ENCODE assay signal across 20 cellular contexts in genomic region chr5:169242175-169242848, GRCh38. TPM values are rescaled to one million over a fixed set of nuclear protein-coding genes. Genes with fewer than 3 reads are reported as not detected.
"Had no signal": no experiment of that assay in that cellular context is flagged by ENCODE, and none has a peak within 500 bp of the region (broad histone marks: within the 10 kb centered on the region; RNA-seq: fewer than 3 reads in every experiment).

No MANE protein-coding gene starts in this region.

- H3K27me3 ChIP-seq: adrenal gland, colonic mucosa, gastrocnemius medialis, neural progenitor cell, sigmoid colon, stomach, transverse colon, uterus had no signal

- DNase-seq: activated B cell treated with CpG ODN at 0.5 μM for 24 hours; activated CD4-positive, alpha-beta T cell treated with anti-CD3 and anti-CD28 coated beads for 36 hours; activated CD4-positive, alpha-beta T cell treated with anti-CD3 and anti-CD28 coated beads, Interleukin-2, amount 50 U/mL, for 48 hours; activated CD8-positive, alpha-beta memory T cell treated with anti-CD3 and anti-CD28 coated beads, Interleukin-2, amount 50 U/mL, for 48 hours; activated naive CD4-positive, alpha-beta T cell; activated T-cell treated with anti-CD3 and anti-CD28 coated beads, Interleukin-2, amount 50 U/mL, for 4 hours; adrenal gland; colonic mucosa; gastrocnemius medialis; hypothalamus; left ventricle myocardium superior; mammary epithelial cell; naive thymus-derived CD8-positive, alpha-beta T cell; sigmoid colon; stimulated activated CD4-positive, alpha-beta T cell treated with anti-CD3 and anti-CD28 coated beads, Interleukin-15, amount 100 ng/mL, for 24 hours; stomach; transverse colon; uterus had no signal

- H3K4me3 ChIP-seq: adrenal gland, colonic mucosa, gastrocnemius medialis, neural progenitor cell, sigmoid colon, smooth muscle cell, stomach, transverse colon, uterus had no signal

- H3K27ac ChIP-seq: adrenal gland, colonic mucosa, gastrocnemius medialis, neural progenitor cell, sigmoid colon, stomach, transverse colon, uterus had no signal

- H3K9me3 ChIP-seq: adrenal gland, colonic mucosa, gastrocnemius medialis had no signal

- H3K36me3 ChIP-seq: adrenal gland, colonic mucosa, gastrocnemius medialis, neural progenitor cell, stomach, transverse colon, uterus had no signal

- H3K4me1 ChIP-seq: adrenal gland, colonic mucosa, gastrocnemius medialis, sigmoid colon, stomach, transverse colon, uterus had no signal

RNA-seq across cellular contexts. Expression of gene SLIT3, which starts 58.6 kb away (rescaled TPM):
- total RNA-seq: activated B cell treated with CpG ODN at 0.5 μM for 24 hours; naive thymus-derived CD8-positive, alpha-beta T cell had no signal
